Comparison of ENCODE assay signal across 1 cellular context in the genomic region with DNA sequence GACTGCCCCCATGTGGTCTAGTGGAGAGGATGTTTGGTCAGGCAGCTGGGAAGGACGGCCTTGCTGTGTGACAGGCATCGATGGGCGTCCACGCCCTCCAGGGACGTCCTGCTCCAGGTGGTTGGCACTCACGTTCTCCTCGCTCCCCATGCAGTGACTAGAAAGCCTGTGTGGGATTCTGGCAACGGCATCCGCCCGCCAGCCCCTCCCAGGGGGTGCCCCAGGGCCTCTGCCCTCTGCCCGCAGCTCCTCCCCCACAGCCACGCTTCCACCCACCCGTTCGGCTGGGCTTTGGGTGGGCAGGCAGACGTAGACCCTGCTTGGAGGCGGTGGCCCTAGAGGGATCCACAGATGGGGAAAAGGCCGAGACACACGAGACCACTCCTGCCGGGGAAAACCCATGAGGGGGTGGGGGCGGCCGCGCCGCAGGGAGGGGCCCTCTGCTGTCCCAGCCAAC.
TF ChIP-seq lines count a peak whose summit lies in the region.

No MANE protein-coding gene starts in this region.

TF ChIP-seq in K562, 482 proteins besides CTCF, POLR2A, EP300 and RAD21 (continued from another document and continues in another):
- TF ChIP-seq CHD1 (IDR thresholded peaks at IDR 0.05; ENCODE audit: low read length) = no peak
- TF ChIP-seq POLR2AphosphoS2 (IDR thresholded peaks at IDR 0.05; ENCODE audit: low read length) = no peak
- no peak for TF ChIP-seq HLTF (IDR thresholded peaks at IDR 0.05)
- TF ChIP-seq, protein P1, sequence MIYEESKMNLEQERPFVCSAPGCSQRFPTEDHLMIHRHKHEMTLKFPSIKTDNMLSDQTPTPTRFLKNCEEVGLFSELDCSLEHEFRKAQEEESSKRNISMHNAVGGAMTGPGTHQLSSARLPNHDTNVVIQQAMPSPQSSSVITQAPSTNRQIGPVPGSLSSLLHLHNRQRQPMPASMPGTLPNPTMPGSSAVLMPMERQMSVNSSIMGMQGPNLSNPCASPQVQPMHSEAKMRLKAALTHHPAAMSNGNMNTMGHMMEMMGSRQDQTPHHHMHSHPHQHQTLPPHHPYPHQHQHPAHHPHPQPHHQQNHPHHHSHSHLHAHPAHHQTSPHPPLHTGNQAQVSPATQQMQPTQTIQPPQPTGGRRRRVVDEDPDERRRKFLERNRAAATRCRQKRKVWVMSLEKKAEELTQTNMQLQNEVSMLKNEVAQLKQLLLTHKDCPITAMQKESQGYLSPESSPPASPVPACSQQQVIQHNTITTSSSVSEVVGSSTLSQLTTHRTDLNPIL (CRISPR knock-in tag; IDR thresholded peaks at IDR 0.05) = no peak
- TF ChIP-seq, protein P2, sequence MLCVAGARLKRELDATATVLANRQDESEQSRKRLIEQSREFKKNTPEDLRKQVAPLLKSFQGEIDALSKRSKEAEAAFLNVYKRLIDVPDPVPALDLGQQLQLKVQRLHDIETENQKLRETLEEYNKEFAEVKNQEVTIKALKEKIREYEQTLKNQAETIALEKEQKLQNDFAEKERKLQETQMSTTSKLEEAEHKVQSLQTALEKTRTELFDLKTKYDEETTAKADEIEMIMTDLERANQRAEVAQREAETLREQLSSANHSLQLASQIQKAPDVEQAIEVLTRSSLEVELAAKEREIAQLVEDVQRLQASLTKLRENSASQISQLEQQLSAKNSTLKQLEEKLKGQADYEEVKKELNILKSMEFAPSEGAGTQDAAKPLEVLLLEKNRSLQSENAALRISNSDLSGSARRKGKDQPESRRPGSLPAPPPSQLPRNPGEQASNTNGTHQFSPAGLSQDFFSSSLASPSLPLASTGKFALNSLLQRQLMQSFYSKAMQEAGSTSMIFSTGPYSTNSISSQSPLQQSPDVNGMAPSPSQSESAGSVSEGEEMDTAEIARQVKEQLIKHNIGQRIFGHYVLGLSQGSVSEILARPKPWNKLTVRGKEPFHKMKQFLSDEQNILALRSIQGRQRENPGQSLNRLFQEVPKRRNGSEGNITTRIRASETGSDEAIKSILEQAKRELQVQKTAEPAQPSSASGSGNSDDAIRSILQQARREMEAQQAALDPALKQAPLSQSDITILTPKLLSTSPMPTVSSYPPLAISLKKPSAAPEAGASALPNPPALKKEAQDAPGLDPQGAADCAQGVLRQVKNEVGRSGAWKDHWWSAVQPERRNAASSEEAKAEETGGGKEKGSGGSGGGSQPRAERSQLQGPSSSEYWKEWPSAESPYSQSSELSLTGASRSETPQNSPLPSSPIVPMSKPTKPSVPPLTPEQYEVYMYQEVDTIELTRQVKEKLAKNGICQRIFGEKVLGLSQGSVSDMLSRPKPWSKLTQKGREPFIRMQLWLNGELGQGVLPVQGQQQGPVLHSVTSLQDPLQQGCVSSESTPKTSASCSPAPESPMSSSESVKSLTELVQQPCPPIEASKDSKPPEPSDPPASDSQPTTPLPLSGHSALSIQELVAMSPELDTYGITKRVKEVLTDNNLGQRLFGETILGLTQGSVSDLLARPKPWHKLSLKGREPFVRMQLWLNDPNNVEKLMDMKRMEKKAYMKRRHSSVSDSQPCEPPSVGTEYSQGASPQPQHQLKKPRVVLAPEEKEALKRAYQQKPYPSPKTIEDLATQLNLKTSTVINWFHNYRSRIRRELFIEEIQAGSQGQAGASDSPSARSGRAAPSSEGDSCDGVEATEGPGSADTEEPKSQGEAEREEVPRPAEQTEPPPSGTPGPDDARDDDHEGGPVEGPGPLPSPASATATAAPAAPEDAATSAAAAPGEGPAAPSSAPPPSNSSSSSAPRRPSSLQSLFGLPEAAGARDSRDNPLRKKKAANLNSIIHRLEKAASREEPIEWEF (CRISPR knock-in tag; IDR thresholded peaks at IDR 0.05) = no peak
- TF ChIP-seq, protein P3, sequence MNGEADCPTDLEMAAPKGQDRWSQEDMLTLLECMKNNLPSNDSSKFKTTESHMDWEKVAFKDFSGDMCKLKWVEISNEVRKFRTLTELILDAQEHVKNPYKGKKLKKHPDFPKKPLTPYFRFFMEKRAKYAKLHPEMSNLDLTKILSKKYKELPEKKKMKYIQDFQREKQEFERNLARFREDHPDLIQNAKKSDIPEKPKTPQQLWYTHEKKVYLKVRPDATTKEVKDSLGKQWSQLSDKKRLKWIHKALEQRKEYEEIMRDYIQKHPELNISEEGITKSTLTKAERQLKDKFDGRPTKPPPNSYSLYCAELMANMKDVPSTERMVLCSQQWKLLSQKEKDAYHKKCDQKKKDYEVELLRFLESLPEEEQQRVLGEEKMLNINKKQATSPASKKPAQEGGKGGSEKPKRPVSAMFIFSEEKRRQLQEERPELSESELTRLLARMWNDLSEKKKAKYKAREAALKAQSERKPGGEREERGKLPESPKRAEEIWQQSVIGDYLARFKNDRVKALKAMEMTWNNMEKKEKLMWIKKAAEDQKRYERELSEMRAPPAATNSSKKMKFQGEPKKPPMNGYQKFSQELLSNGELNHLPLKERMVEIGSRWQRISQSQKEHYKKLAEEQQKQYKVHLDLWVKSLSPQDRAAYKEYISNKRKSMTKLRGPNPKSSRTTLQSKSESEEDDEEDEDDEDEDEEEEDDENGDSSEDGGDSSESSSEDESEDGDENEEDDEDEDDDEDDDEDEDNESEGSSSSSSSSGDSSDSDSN (IDR thresholded peaks at IDR 0.05; ENCODE audit: borderline replicate concordance in 1 of 2, low read depth in 2 of 2, low read length in 2 of 2) = no peak
- no peak for TF ChIP-seq MCM2 (IDR thresholded peaks at IDR 0.05; ENCODE audit: low read depth)
- TF ChIP-seq, protein P4, sequence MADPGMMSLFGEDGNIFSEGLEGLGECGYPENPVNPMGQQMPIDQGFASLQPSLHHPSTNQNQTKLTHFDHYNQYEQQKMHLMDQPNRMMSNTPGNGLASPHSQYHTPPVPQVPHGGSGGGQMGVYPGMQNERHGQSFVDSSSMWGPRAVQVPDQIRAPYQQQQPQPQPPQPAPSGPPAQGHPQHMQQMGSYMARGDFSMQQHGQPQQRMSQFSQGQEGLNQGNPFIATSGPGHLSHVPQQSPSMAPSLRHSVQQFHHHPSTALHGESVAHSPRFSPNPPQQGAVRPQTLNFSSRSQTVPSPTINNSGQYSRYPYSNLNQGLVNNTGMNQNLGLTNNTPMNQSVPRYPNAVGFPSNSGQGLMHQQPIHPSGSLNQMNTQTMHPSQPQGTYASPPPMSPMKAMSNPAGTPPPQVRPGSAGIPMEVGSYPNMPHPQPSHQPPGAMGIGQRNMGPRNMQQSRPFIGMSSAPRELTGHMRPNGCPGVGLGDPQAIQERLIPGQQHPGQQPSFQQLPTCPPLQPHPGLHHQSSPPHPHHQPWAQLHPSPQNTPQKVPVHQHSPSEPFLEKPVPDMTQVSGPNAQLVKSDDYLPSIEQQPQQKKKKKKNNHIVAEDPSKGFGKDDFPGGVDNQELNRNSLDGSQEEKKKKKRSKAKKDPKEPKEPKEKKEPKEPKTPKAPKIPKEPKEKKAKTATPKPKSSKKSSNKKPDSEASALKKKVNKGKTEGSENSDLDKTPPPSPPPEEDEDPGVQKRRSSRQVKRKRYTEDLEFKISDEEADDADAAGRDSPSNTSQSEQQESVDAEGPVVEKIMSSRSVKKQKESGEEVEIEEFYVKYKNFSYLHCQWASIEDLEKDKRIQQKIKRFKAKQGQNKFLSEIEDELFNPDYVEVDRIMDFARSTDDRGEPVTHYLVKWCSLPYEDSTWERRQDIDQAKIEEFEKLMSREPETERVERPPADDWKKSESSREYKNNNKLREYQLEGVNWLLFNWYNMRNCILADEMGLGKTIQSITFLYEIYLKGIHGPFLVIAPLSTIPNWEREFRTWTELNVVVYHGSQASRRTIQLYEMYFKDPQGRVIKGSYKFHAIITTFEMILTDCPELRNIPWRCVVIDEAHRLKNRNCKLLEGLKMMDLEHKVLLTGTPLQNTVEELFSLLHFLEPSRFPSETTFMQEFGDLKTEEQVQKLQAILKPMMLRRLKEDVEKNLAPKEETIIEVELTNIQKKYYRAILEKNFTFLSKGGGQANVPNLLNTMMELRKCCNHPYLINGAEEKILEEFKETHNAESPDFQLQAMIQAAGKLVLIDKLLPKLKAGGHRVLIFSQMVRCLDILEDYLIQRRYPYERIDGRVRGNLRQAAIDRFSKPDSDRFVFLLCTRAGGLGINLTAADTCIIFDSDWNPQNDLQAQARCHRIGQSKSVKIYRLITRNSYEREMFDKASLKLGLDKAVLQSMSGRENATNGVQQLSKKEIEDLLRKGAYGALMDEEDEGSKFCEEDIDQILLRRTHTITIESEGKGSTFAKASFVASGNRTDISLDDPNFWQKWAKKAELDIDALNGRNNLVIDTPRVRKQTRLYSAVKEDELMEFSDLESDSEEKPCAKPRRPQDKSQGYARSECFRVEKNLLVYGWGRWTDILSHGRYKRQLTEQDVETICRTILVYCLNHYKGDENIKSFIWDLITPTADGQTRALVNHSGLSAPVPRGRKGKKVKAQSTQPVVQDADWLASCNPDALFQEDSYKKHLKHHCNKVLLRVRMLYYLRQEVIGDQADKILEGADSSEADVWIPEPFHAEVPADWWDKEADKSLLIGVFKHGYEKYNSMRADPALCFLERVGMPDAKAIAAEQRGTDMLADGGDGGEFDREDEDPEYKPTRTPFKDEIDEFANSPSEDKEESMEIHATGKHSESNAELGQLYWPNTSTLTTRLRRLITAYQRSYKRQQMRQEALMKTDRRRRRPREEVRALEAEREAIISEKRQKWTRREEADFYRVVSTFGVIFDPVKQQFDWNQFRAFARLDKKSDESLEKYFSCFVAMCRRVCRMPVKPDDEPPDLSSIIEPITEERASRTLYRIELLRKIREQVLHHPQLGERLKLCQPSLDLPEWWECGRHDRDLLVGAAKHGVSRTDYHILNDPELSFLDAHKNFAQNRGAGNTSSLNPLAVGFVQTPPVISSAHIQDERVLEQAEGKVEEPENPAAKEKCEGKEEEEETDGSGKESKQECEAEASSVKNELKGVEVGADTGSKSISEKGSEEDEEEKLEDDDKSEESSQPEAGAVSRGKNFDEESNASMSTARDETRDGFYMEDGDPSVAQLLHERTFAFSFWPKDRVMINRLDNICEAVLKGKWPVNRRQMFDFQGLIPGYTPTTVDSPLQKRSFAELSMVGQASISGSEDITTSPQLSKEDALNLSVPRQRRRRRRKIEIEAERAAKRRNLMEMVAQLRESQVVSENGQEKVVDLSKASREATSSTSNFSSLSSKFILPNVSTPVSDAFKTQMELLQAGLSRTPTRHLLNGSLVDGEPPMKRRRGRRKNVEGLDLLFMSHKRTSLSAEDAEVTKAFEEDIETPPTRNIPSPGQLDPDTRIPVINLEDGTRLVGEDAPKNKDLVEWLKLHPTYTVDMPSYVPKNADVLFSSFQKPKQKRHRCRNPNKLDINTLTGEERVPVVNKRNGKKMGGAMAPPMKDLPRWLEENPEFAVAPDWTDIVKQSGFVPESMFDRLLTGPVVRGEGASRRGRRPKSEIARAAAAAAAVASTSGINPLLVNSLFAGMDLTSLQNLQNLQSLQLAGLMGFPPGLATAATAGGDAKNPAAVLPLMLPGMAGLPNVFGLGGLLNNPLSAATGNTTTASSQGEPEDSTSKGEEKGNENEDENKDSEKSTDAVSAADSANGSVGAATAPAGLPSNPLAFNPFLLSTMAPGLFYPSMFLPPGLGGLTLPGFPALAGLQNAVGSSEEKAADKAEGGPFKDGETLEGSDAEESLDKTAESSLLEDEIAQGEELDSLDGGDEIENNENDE (IDR thresholded peaks at IDR 0.05; ENCODE audit: low read depth, low read length) = no peak
- TF ChIP-seq, protein P5, sequence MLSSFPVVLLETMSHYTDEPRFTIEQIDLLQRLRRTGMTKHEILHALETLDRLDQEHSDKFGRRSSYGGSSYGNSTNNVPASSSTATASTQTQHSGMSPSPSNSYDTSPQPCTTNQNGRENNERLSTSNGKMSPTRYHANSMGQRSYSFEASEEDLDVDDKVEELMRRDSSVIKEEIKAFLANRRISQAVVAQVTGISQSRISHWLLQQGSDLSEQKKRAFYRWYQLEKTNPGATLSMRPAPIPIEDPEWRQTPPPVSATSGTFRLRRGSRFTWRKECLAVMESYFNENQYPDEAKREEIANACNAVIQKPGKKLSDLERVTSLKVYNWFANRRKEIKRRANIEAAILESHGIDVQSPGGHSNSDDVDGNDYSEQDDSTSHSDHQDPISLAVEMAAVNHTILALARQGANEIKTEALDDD (IDR thresholded peaks at IDR 0.05) = no peak
- TF ChIP-seq, protein P6, sequence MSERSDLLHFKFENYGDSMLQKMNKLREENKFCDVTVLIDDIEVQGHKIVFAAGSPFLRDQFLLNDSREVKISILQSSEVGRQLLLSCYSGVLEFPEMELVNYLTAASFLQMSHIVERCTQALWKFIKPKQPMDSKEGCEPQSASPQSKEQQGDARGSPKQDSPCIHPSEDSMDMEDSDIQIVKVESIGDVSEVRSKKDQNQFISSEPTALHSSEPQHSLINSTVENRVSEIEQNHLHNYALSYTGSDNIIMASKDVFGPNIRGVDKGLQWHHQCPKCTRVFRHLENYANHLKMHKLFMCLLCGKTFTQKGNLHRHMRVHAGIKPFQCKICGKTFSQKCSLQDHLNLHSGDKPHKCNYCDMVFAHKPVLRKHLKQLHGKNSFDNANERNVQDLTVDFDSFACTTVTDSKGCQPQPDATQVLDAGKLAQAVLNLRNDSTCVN (CRISPR knock-in tag; IDR thresholded peaks at IDR 0.05) = no peak
- no peak for TF ChIP-seq CHD2 (IDR thresholded peaks at IDR 0.05; ENCODE audit: low read depth, low read length)
- TF ChIP-seq NEUROD1 (IDR thresholded peaks at IDR 0.05; ENCODE audit: borderline replicate concordance, low read depth, low read length, partially characterized antibody) = no peak
- 0 out of 2 replicates have a peak, but pooled peaks have one; percentile 37 for TF ChIP-seq HCFC1 (IDR thresholded peaks at IDR 0.05; ENCODE audit: low read depth, low read length)
- no peak for TF ChIP-seq TCF7 (IDR thresholded peaks at IDR 0.05; ENCODE audit: borderline replicate concordance)
- TF ChIP-seq ZNF778 (CRISPR knock-in tag; IDR thresholded peaks at IDR 0.05) = no peak
- TF ChIP-seq CC2D1A (IDR thresholded peaks at IDR 0.05) = no peak
- TF ChIP-seq, protein P7, sequence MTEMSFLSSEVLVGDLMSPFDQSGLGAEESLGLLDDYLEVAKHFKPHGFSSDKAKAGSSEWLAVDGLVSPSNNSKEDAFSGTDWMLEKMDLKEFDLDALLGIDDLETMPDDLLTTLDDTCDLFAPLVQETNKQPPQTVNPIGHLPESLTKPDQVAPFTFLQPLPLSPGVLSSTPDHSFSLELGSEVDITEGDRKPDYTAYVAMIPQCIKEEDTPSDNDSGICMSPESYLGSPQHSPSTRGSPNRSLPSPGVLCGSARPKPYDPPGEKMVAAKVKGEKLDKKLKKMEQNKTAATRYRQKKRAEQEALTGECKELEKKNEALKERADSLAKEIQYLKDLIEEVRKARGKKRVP (CRISPR knock-in tag; IDR thresholded peaks at IDR 0.05) = no peak
- no peak for TF ChIP-seq SMAD2 (IDR thresholded peaks at IDR 0.05; ENCODE audit: low read depth, low read length)
- no peak for TF ChIP-seq ZNF354B (CRISPR knock-in tag; IDR thresholded peaks at IDR 0.05)
- TF ChIP-seq LEF1 (IDR thresholded peaks at IDR 0.05) = no peak
- no peak for TF ChIP-seq NCOA1 (IDR thresholded peaks at IDR 0.05; ENCODE audit: low read depth)
- 0 out of 4 replicates have a peak, but pooled peaks of 1 of the 2 experiments have one; percentile 53 for TF ChIP-seq RCOR1 (IDR thresholded peaks at IDR 0.05; ENCODE audit: borderline replicate concordance in 1 of 2, low read depth in 2 of 2, low read length in 2 of 2)
- no peak for TF ChIP-seq MCM3 (IDR thresholded peaks at IDR 0.05)
- TF ChIP-seq KDM2B (CRISPR knock-in tag; IDR thresholded peaks at IDR 0.05) = no peak
- no peak for TF ChIP-seq SMARCB1 (IDR thresholded peaks at IDR 0.05; ENCODE audit: insufficient read length, low read depth)
- no peak for TF ChIP-seq C11orf30 (IDR thresholded peaks at IDR 0.05; ENCODE audit: low read depth)
- no peak for TF ChIP-seq SAP30 (IDR thresholded peaks at IDR 0.05; ENCODE audit: borderline replicate concordance, insufficient read depth, low read depth, low read length, poor library complexity, severe bottlenecking)
- TF ChIP-seq ETV1 (tag; conservative IDR thresholded peaks at IDR 0.05; ENCODE audit: low read depth) = no peak
- no peak for TF ChIP-seq SIRT6 (IDR thresholded peaks at IDR 0.05; ENCODE audit: low read depth, low read length)
